1 cellular context compared by ENCODE assay signal in genomic region chr2:142938240-142938639, GRCh38.
TF ChIP-seq lines count a peak whose summit lies in the region.

No MANE protein-coding gene starts in this region.

TF ChIP-seq in K562, 482 proteins besides CTCF, POLR2A, EP300 and RAD21 (continued from another document):
- TF ChIP-seq CHD7 (IDR thresholded peaks at IDR 0.05; ENCODE audit: low read depth, low read length) (no peak), ZNF780A (CRISPR knock-in tag; IDR thresholded peaks at IDR 0.05) (no peak), MYC (IDR thresholded peaks at IDR 0.05; ENCODE audit: low read depth, low read length) (peak; percentile 39; the same call in 1 of the 2 replicates), MYC (CRISPR knock-in tag; IDR thresholded peaks at IDR 0.05; ENCODE audit: borderline replicate concordance, low read depth) (no peak), MEIS2 (IDR thresholded peaks at IDR 0.05; ENCODE audit: partially characterized antibody) (peak; percentile 90), HDAC1 (IDR thresholded peaks at IDR 0.05) (no peak), TFE3 (CRISPR knock-in tag; IDR thresholded peaks at IDR 0.05) (no peak), CEBPZ (IDR thresholded peaks at IDR 0.05; ENCODE audit: borderline replicate concordance, low read depth, low read length) (no peak), ARID2 (IDR thresholded peaks at IDR 0.05) (no peak), NRF1 (conservative IDR thresholded peaks at IDR 0.05 in 1 of 2, IDR thresholded peaks at IDR 0.05 in 1 of 2) (no peak), CXXC5 (CRISPR knock-in tag; IDR thresholded peaks at IDR 0.05) (no peak), ATF3 (IDR thresholded peaks at IDR 0.05) (no peak), ATF3 (CRISPR knock-in tag; conservative IDR thresholded peaks at IDR 0.05) (no peak), ATF7 (IDR thresholded peaks at IDR 0.05) (no peak), TCF7 (IDR thresholded peaks at IDR 0.05; ENCODE audit: borderline replicate concordance) (no peak), GABPA (tag; conservative IDR thresholded peaks at IDR 0.05; ENCODE audit: low read depth) (peak; percentile 56), ZNF449 (CRISPR knock-in tag; IDR thresholded peaks at IDR 0.05) (no peak), YBX1 (IDR thresholded peaks at IDR 0.05) (no peak), PTRF (tag; IDR thresholded peaks at IDR 0.05) (no peak), E2F4 (CRISPR knock-in tag; IDR thresholded peaks at IDR 0.05; ENCODE audit: low read depth) (no peak), HOXB6 (CRISPR knock-in tag; IDR thresholded peaks at IDR 0.05; ENCODE audit: borderline replicate concordance) (no peak), CBX5 (IDR thresholded peaks at IDR 0.05; ENCODE audit: borderline replicate concordance, low read depth) (no peak)
TF ChIP-seq in K562: peak in this region for 16.
